9 cellular contexts compared by ENCODE assay signal in the genomic region with DNA sequence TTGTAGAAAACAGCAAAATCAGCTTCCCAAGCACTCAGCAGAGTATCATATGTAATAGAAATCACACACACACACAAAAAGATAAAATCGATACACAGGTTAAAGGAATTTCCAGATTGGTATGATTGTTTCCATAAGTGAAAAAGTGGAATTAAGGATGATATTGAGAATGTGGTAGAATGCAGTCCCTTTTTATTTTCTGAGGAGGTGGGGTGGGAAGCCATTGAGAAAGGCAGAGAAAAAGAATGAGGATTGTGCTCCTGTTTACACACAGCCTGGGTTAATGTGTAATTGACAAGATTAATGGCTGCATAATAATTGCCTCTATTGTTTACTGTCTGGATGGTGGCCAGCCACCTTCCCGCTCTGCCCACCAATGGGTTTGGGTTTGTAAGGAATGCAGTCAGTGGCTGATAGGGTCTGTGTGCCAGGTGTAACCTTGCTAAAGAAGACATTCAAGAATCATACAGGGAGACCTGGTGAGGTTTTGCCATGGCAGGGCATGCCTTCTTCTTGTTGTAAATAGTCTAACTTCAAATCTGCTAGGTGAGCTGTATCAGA.
DNase-seq lines count a peak whose midpoint lies in the region; ATAC-seq and TF ChIP-seq lines count a peak whose summit lies in the region.
"Had no signal": no experiment of that assay in that cellular context is flagged by ENCODE, and none has a peak within 500 bp of the region (broad histone marks: within the 10 kb centered on the region; RNA-seq: fewer than 3 reads in every experiment).

No MANE protein-coding gene starts in this region.

- peak overlapping the region in 1 of 8 donors; percentile 4 for H3K4me3 Mint-ChIP-seq in CD4-positive, alpha-beta memory T cell

- H3K27me3 Mint-ChIP-seq in CD4-positive, alpha-beta memory T cell: no peaks in the 10 kb centered on the region

- DNase-seq in CD4-positive, alpha-beta memory T cell: no peak
- DNase-seq in NCI-H1092 treated with DMSO at 0.1 percent for 48 hours (lab: John Stamatoyannopoulos, UW): peak; percentile 77
- peak; percentile 11 for DNase-seq in SK-MEL-5 (ENCODE audit: low read depth, low spot score)
- no peak for DNase-seq in left lung
- no peak for DNase-seq in OCI-LY7 (ENCODE audit: low spot score)
- DNase-seq in heart right ventricle: no peak
- no peak for DNase-seq in Right ventricle myocardium superior
- DNase-seq: stimulated activated naive CD8-positive, alpha-beta T cell treated with anti-CD3 and anti-CD28 coated beads, Interleukin-15, Interleukin-2, amounts not matched to agents 100 U/mL and 50 U/mL, for 24 hours had no signal

- POLR2A ChIA-PET in CD4-positive, alpha-beta memory T cell (lab: Charles Lee; ENCODE audit: partially characterized antibody): interaction anchor here (0.9 kb wide), 2 partner anchors 48 to 181 kb away, joined by 3 read pairs; no protein-coding TSS in a partner anchor
- POLR2A ChIA-PET in OCI-LY7 (lab: Charles Lee): no interaction called here

- H3K79me2 ChIP-seq in OCI-LY7 (ENCODE audit: insufficient read depth, low read depth, low read length): no peaks in the 10 kb centered on the region

- no peaks in the 10 kb centered on the region for H3K36me3 Mint-ChIP-seq in CD4-positive, alpha-beta memory T cell

- no peaks in the 10 kb centered on the region for H3K9me2 ChIP-seq in OCI-LY7 (ENCODE audit: insufficient read depth, low read length)

- ATAC-seq in left lung (peak; percentile 23), heart right ventricle (no peak), Right ventricle myocardium superior (ENCODE audit: poor library complexity) (no peak), GM19328 (IDR thresholded peaks at IDR 0.05; ENCODE audit: unreplicated experiment) (no peak)
- ATAC-seq: stimulated activated naive CD8-positive, alpha-beta T cell treated with anti-CD3 and anti-CD28 coated beads, Interleukin-15, Interleukin-2, amounts not matched to agents 100 U/mL and 50 U/mL, for 24 hours had no signal

- no peaks in the 10 kb centered on the region for H3K9me3 ChIP-seq in CD4-positive, alpha-beta memory T cell (ENCODE audit: control insufficient read depth in 1 of 2, low read length in 2 of 2)
- no peaks in the 10 kb centered on the region for H3K9me3 ChIP-seq in left lung
- H3K9me3 ChIP-seq in OCI-LY7 (ENCODE audit: low read length): no peaks in the 10 kb centered on the region
- H3K9me3 ChIP-seq in heart right ventricle: no peaks in the 10 kb centered on the region

- no peaks in the 10 kb centered on the region for H4K20me1 ChIP-seq in OCI-LY7 (ENCODE audit: insufficient read depth, low read length)

- intact Hi-C loops in CD4-positive, alpha-beta memory T cell (cut with micrococcal nuclease): no loop called here
- intact Hi-C loops in left lung (cut with DNase I): no loop called here
- intact Hi-C loops in OCI-LY7 (cut with micrococcal nuclease; ENCODE audit: unreplicated experiment): no loop called here
- intact Hi-C loops in heart right ventricle (cut with DNase I): no loop called here
- intact Hi-C loops in Right ventricle myocardium superior (cut with DNase I): no loop called here

- H3K4me1 Mint-ChIP-seq in CD4-positive, alpha-beta memory T cell: peaks cover 11 to 31% (median 26%) of the 10 kb centered on the region in 4 donors

- H3K4me1 ChIP-seq in CD4-positive, alpha-beta memory T cell (ENCODE audit: insufficient read depth, low read length): peaks cover 14% of the 10 kb centered on the region
- H3K4me1 ChIP-seq in left lung: peaks cover 8 to 25% of the 10 kb centered on the region in 2 donors
- H3K4me1 ChIP-seq in OCI-LY7 (ENCODE audit: insufficient read depth, low read length, poor library complexity, severe bottlenecking): peaks cover 10% of the 10 kb centered on the region
- peaks cover 0 to 10% (median 0%) of the 10 kb centered on the region in 9 donors for H3K4me1 ChIP-seq in heart right ventricle

- no peak overlapping the region for H3K4me2 ChIP-seq in OCI-LY7 (ENCODE audit: low read length)

- H3K4me3 ChIP-seq in CD4-positive, alpha-beta memory T cell (ENCODE audit: low read length in 2 of 2): no peak overlapping the region
- H3K4me3 ChIP-seq in left lung: no peak overlapping the region
- no peak overlapping the region for H3K4me3 ChIP-seq in OCI-LY7 (ENCODE audit: low read depth, low read length, poor library complexity, severe bottlenecking)
- no peak overlapping the region for H3K4me3 ChIP-seq in heart right ventricle

- H3K27me3 ChIP-seq in CD4-positive, alpha-beta memory T cell (ENCODE audit: insufficient read depth, low read length): no peaks in the 10 kb centered on the region
- no peaks in the 10 kb centered on the region for H3K27me3 ChIP-seq in left lung
- no peaks in the 10 kb centered on the region for H3K27me3 ChIP-seq in heart right ventricle

- H3K36me3 ChIP-seq in CD4-positive, alpha-beta memory T cell (ENCODE audit: insufficient read depth, low read length): no peaks in the 10 kb centered on the region
- H3K36me3 ChIP-seq in left lung (no peaks in the 10 kb centered on the region), OCI-LY7 (ENCODE audit: insufficient read depth, low read length) (no peaks in the 10 kb centered on the region), heart right ventricle (no peaks in the 10 kb centered on the region)

- peak overlapping the region in 6 of 7 donors; percentile 72 to 99 (median 90) for H3K27ac Mint-ChIP-seq in CD4-positive, alpha-beta memory T cell

- CTCF ChIA-PET in CD4-positive, alpha-beta memory T cell (lab: Charles Lee; ENCODE audit: partially characterized antibody): interaction anchor here (0.9 kb wide), 1 partner anchor 25 kb away, joined by 3 read pairs; no protein-coding TSS in a partner anchor
- CTCF ChIA-PET in OCI-LY7 (lab: Charles Lee; ENCODE audit: unreplicated experiment): no interaction called here

- in situ Hi-C loops in SK-MEL-5 (cut with HindIII; ENCODE audit: low pct_unique_long_range_greater_than_20kb, low sequenced_read_pairs): no loop called here

- BruUV-seq in OCI-LY7 (replicated peaks; lab: Mats Ljungman, UMichigan): no TSS peak

- peaks cover 0 to 3% (median 0%) of the 10 kb centered on the region in 8 donors for H3K9me3 Mint-ChIP-seq in CD4-positive, alpha-beta memory T cell

- peak overlapping the region; percentile 49 for H3K27ac ChIP-seq in CD4-positive, alpha-beta memory T cell (ENCODE audit: low read depth, low read length)
- H3K27ac ChIP-seq in left lung (peak overlapping the region in 1 of 2 donors; percentile 6), OCI-LY7 (ENCODE audit: low read depth, low read length, poor library complexity, severe bottlenecking) (no peak overlapping the region), heart right ventricle (no peak overlapping the region)

- no peak for TF ChIP-seq CTCF in left lung (IDR thresholded peaks at IDR 0.05)
- no peak for TF ChIP-seq CTCF in OCI-LY7 (conservative IDR thresholded peaks at IDR 0.05; ENCODE audit: low read length)
- no peak for TF ChIP-seq CTCF in heart right ventricle (IDR thresholded peaks at IDR 0.05)

- 82 to 88% methylated on average over 2 of the region's 2 CpGs for WGBS in heart right ventricle, 2 donors

- H2AFZ ChIP-seq in OCI-LY7 (ENCODE audit: low read length): no peak overlapping the region

Comparison
In these comparisons a context has a peak if more than half of its experiments do, and no peak if none do; other contexts are left out.
1. DNase-seq: peak in NCI-H1092 treated with DMSO at 0.1 percent for 48 hours (single experiment) and SK-MEL-5 (single experiment); none in CD4-positive, alpha-beta memory T cell (0 of 5), left lung (0 of 2), OCI-LY7 (single experiment), heart right ventricle (0 of 2) and Right ventricle myocardium superior (single experiment).